In the genomic region with DNA sequence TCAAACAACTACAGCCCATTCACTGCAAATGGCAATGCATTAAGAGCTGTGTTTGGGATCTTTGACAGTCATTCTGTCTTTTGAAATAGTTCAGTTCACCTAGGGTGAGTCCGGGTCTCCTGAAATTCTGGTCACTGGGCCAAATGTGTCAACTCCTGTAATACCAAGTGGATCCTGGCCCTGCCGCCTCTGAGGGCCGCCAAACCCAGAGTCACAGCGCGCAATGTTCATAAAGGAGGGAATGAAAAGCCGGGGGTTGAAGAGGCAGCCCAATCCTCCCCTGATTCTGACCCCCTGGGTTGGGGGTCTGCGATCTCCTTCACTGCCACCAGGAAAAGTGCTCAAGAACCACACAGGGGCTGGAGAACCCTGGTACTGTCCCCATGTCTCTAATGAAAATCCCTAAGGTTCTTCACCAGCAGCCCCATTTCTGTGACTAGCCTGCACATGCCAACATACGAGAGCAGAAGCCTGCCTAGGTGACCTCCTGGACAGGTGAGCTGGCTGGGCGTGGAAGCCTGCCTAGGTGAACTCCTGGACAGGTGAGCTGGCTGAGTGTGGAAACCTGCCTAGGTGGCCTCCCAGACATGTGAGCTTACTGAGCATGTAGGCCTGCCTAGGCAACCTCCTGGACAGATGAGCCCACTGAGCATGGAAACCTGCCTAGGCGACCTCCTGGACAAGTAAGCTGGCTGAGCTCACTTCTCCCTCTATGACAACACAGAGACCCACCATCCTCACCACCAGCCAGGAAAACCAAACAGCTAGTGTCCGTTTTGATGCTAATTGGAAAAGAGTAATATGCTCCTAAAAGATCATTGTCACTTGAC, we compare ENCODE assay signal across 32 cellular contexts. TPM values are rescaled to one million over a fixed set of nuclear protein-coding genes. Genes with fewer than 3 reads are reported as not detected.
DNase-seq lines count a peak whose midpoint lies in the region; ATAC-seq and TF ChIP-seq lines count a peak whose summit lies in the region.
"Had no signal": no experiment of that assay in that cellular context is flagged by ENCODE, and none has a peak within 500 bp of the region (broad histone marks: within the 10 kb centered on the region; RNA-seq: fewer than 3 reads in every experiment).

No MANE protein-coding gene starts in this region.

- no peaks in the 10 kb centered on the region for H3K4me1 Mint-ChIP-seq in activated T-helper 17 cell treated with anti-CD3 and anti-CD28 coated beads, Interleukin-2, amount 50 U/mL, for 72 hours
- H3K4me1 Mint-ChIP-seq in neural progenitor cell = no peaks in the 10 kb centered on the region
- H3K4me1 Mint-ChIP-seq: memory B cell had no signal

- H3K9ac ChIP-seq in neural progenitor cell = no peak overlapping the region

- H3K4me2 ChIP-seq in neural progenitor cell = no peak overlapping the region
- H3K4me2 ChIP-seq: A549 had no signal

- no peaks in the 10 kb centered on the region for H3K9me3 ChIP-seq in thyroid gland
- H3K9me3 ChIP-seq in neural progenitor cell (ENCODE audit: low read depth) = no peaks in the 10 kb centered on the region
- H3K9me3 ChIP-seq: A549, MG63, ovary, tibial nerve had no signal

- no peak overlapping the region for H2AFZ ChIP-seq in neural progenitor cell (replicated peaks)

- H3K27ac ChIP-seq in thyroid gland (peak overlapping the region; percentile 70 to 85 (median 85)), neural progenitor cell (no peak overlapping the region)
- H3K27ac ChIP-seq: A549, ovary, RWPE1, tibial nerve had no signal

- no peaks in the 10 kb centered on the region for H3K9me3 Mint-ChIP-seq in activated T-helper 17 cell treated with anti-CD3 and anti-CD28 coated beads, Interleukin-2, amount 50 U/mL, for 72 hours
- no peaks in the 10 kb centered on the region for H3K9me3 Mint-ChIP-seq in neural progenitor cell
- H3K9me3 Mint-ChIP-seq: CD8-positive, alpha-beta T cell; HFFc6; memory B cell; naive B cell had no signal

- no peaks in the 10 kb centered on the region for H3K27me3 Mint-ChIP-seq in activated T-helper 17 cell treated with anti-CD3 and anti-CD28 coated beads, Interleukin-2, amount 50 U/mL, for 72 hours
- peaks cover 6% of the 10 kb centered on the region for H3K27me3 Mint-ChIP-seq in neural progenitor cell (ENCODE audit: insufficient read depth, low read depth)
- H3K27me3 Mint-ChIP-seq: memory B cell, naive B cell had no signal

- H4K20me1 ChIP-seq in neural progenitor cell (ENCODE audit: low read depth) = no peaks in the 10 kb centered on the region

- H3K36me3 Mint-ChIP-seq in activated T-helper 17 cell treated with anti-CD3 and anti-CD28 coated beads, Interleukin-2, amount 50 U/mL, for 72 hours (ENCODE audit: low read depth) = peaks cover 69% of the 10 kb centered on the region
- H3K36me3 Mint-ChIP-seq in neural progenitor cell = no peaks in the 10 kb centered on the region

- H3K79me2 ChIP-seq in neural progenitor cell (ENCODE audit: low read depth) = no peaks in the 10 kb centered on the region

- H3F3A ChIP-seq in neural progenitor cell (ENCODE audit: low read depth) = no peaks in the 10 kb centered on the region

- H3K36me3 ChIP-seq in thyroid gland (peaks cover 22 to 27% of the 10 kb centered on the region in 2 donors), neural progenitor cell (no peaks in the 10 kb centered on the region)
- H3K36me3 ChIP-seq: MG63, ovary had no signal

- H3K27me3 ChIP-seq in thyroid gland = no peaks in the 10 kb centered on the region
- H3K27me3 ChIP-seq in neural progenitor cell = no peaks in the 10 kb centered on the region
- H3K27me3 ChIP-seq: MG63, ovary, tibial nerve had no signal

- TF ChIP-seq CTCF in thyroid gland (IDR thresholded peaks at IDR 0.05) (no peak), neural progenitor cell (IDR thresholded peaks at IDR 0.05) (no peak)

- 86 to 95% methylated on average over 8 to 11 of the region's 11 CpGs for WGBS in thyroid gland, 2 donors

- ATAC-seq in activated T-helper 17 cell treated with anti-CD3 and anti-CD28 coated beads, Interleukin-2, amount 50 U/mL, for 72 hours (replicated peaks) = no peak
- ATAC-seq in left lobe of liver = peak; percentile 49
- ATAC-seq: A549; CD8-positive, alpha-beta T cell; K562; SK-N-SH treated with all-trans-retinoic acid at 6 μM for 48 hours; stimulated activated naive CD8-positive, alpha-beta T cell treated with anti-CD3 and anti-CD28 coated beads, Interleukin-15, Interleukin-2, amounts not matched to agents 100 U/mL and 50 U/mL, for 24 hours had no signal

- H3K4me1 ChIP-seq in thyroid gland = peaks cover 40 to 50% of the 10 kb centered on the region in 2 donors
- no peaks in the 10 kb centered on the region for H3K4me1 ChIP-seq in neural progenitor cell

- no peak for TF ChIP-seq POLR2A in thyroid gland (IDR thresholded peaks at IDR 0.05)

- H3K4me3 Mint-ChIP-seq in activated T-helper 17 cell treated with anti-CD3 and anti-CD28 coated beads, Interleukin-2, amount 50 U/mL, for 72 hours = no peak overlapping the region
- H3K4me3 Mint-ChIP-seq in neural progenitor cell = no peak overlapping the region
- H3K4me3 Mint-ChIP-seq: CD8-positive, alpha-beta T cell; HFFc6; memory B cell; naive B cell had no signal

- peak; percentile 36 for DNase-seq in activated effector memory CD4-positive, alpha-beta T cell treated with anti-CD3 and anti-CD28 coated beads, Interleukin-2, amount 50 U/mL, for 16 hours
- no peak for DNase-seq in activated effector memory CD4-positive, alpha-beta T cell treated with Interleukin-2 at 50 U/mL for 16 hours
- DNase-seq in left lobe of liver (ENCODE audit: low spot score) (peak; percentile 65), thyroid gland (peak; percentile 44 to 55), hepatic stellate cell (ENCODE audit: low spot score) (no peak), neural progenitor cell (ENCODE audit: low spot score) (no peak), T1000 (lab: John Stamatoyannopoulos, UW) (no peak)
- DNase-seq: activated CD4-positive, alpha-beta T cell treated with anti-CD3 and anti-CD28 coated beads for 4 hours; activated gamma-delta T cell treated with Interleukin-2 at 50 U/mL for 16 hours; CD8-positive, alpha-beta T cell; cortex of kidney; DMS 273 treated with DMSO at 0.1 percent for 48 hours; HFFc6; MG63; naive B cell; NCI-H2081; NCI-H226; NCI-H774; stimulated activated naive CD8-positive, alpha-beta T cell treated with anti-CD3 and anti-CD28 coated beads, Interleukin-15, Interleukin-2, amounts not matched to agents 100 U/mL and 50 U/mL, for 24 hours; T-helper 2 cell had no signal

- peak overlapping the region; percentile 20 for H3K27ac Mint-ChIP-seq in activated T-helper 17 cell treated with anti-CD3 and anti-CD28 coated beads, Interleukin-2, amount 50 U/mL, for 72 hours
- no peak overlapping the region for H3K27ac Mint-ChIP-seq in neural progenitor cell
- H3K27ac Mint-ChIP-seq: CD8-positive, alpha-beta T cell; HFFc6; memory B cell had no signal

- H3K4me3 ChIP-seq in thyroid gland (replicated peaks in 1 of 3) (no peak overlapping the region), neural progenitor cell (no peak overlapping the region)
- H3K4me3 ChIP-seq: A549, K562, MG63, ovary, tibial nerve had no signal

- intact Hi-C loops in thyroid gland (cut with DNase I) = no loop called here

RNA-seq across cellular contexts. Expression of gene APMAP, which starts 16.1 kb away (rescaled TPM):
- 10 to 100 TPM; 30.7 to 49.4 TPM for total RNA-seq in activated T-helper 17 cell treated with anti-CD3 and anti-CD28 coated beads, Interleukin-2, amount 50 U/mL, for 72 hours
- total RNA-seq in left lobe of liver (180 TPM), thyroid gland (100 to 1,000 TPM; 171 to 205 (median 186) TPM), neural progenitor cell (ENCODE audit: low replicate concordance) (71.7 and 88.0 TPM in 2 replicates)

RNA-seq across cellular contexts. Expression of gene ACSS1, which starts 49.3 kb away (rescaled TPM):
- total RNA-seq in activated T-helper 17 cell treated with anti-CD3 and anti-CD28 coated beads, Interleukin-2, amount 50 U/mL, for 72 hours = 10 to 100 TPM in 1 of 2 donors, 1 to 10 TPM in 1; 8.4 to 23.3 TPM
- 9.9 TPM for total RNA-seq in left lobe of liver
- 10 to 100 TPM; 45.8 to 57.4 (median 52.1) TPM for total RNA-seq in thyroid gland
- total RNA-seq in neural progenitor cell (ENCODE audit: low replicate concordance) = not detected in 2 replicates

RNA-seq across cellular contexts. Expression of gene CST7, which starts 59.5 kb away (rescaled TPM):
- total RNA-seq in activated T-helper 17 cell treated with anti-CD3 and anti-CD28 coated beads, Interleukin-2, amount 50 U/mL, for 72 hours = 10 to 100 TPM; 38.2 to 41.7 TPM
- 0.38 TPM for total RNA-seq in left lobe of liver
- total RNA-seq in thyroid gland = 1 to 10 TPM; 1.3 to 3.6 (median 2.5) TPM
- not detected in 2 replicates for total RNA-seq in neural progenitor cell (ENCODE audit: low replicate concordance)
- total RNA-seq: fibroblast of lung, glomerular endothelial cell, HFFc6, HT-29, K562, kidney epithelial cell had no signal

Comparison
In these comparisons a context has a peak if more than half of its experiments do, and no peak if none do; other contexts are left out.
1. DNase-seq: peak in activated effector memory CD4-positive, alpha-beta T cell treated with anti-CD3 and anti-CD28 coated beads, Interleukin-2, amount 50 U/mL, for 16 hours (single experiment), left lobe of liver (single experiment) and thyroid gland (2 of 2); none in activated effector memory CD4-positive, alpha-beta T cell treated with Interleukin-2 at 50 U/mL for 16 hours (single experiment), hepatic stellate cell (single experiment), neural progenitor cell (single experiment) and T1000 (single experiment).
2. RNA of gene CST7, which starts 59.5 kb away (total RNA-seq): 38.2 to 41.7 TPM in activated T-helper 17 cell treated with anti-CD3 and anti-CD28 coated beads, Interleukin-2, amount 50 U/mL, for 72 hours; 1.3 to 3.6 TPM in thyroid gland, 0.38 TPM in left lobe of liver (single experiment) and not detected in neural progenitor cell; every median in the first group is over 4 times any median in the second.